Comparison of ENCODE assay signal across 22 cellular contexts in genomic region chr1:29767088-29767685, GRCh38.
DNase-seq lines count a peak whose midpoint lies in the region; ATAC-seq and TF ChIP-seq lines count a peak whose summit lies in the region.
"Had no signal": no experiment of that assay in that cellular context is flagged by ENCODE, and none has a peak within 500 bp of the region (broad histone marks: within the 10 kb centered on the region; RNA-seq: fewer than 3 reads in every experiment).

No MANE protein-coding gene starts in this region.

- intact Hi-C loops in activated CD4-positive, alpha-beta T cell treated with anti-CD3 and anti-CD28 coated beads, Interleukin-2, amount 10 ng/mL, durations not matched to agents 24 days and 14 days (cut with micrococcal nuclease) = no loop called here
- intact Hi-C loops in esophagus muscularis mucosa (cut with DNase I) = no loop called here
- intact Hi-C loops in sigmoid colon (cut with DNase I) = no loop called here

- no peaks in the 10 kb centered on the region for H3K27me3 ChIP-seq in SJSA1 (replicated peaks)
- peaks cover 0 to 40% (median 5%) of the 10 kb centered on the region in 4 donors for H3K27me3 ChIP-seq in esophagus muscularis mucosa
- peaks cover 0 to 17% (median 12%) of the 10 kb centered on the region in 3 donors for H3K27me3 ChIP-seq in sigmoid colon

- no peak for ATAC-seq in HG02678 (IDR thresholded peaks at IDR 0.05; ENCODE audit: unreplicated experiment)
- ATAC-seq: Panc1 had no signal

- H3K9me3 Mint-ChIP-seq in activated CD4-positive, alpha-beta T cell treated with anti-CD3 and anti-CD28 coated beads, Interleukin-2, amount 10 ng/mL, durations not matched to agents 24 days and 14 days = no peaks in the 10 kb centered on the region
- H3K9me3 Mint-ChIP-seq: CD8-positive, alpha-beta memory T cell had no signal

- peaks cover 24% of the 10 kb centered on the region for H3K27me3 Mint-ChIP-seq in activated CD4-positive, alpha-beta T cell treated with anti-CD3 and anti-CD28 coated beads, Interleukin-2, amount 10 ng/mL, durations not matched to agents 24 days and 14 days

- WGBS in esophagus muscularis mucosa = 69% methylated on average over 8 of the region's 27 CpGs
- 71 to 75% methylated on average over 27 of the region's 27 CpGs for WGBS in sigmoid colon, 2 donors

- H3K36me3 Mint-ChIP-seq in activated CD4-positive, alpha-beta T cell treated with anti-CD3 and anti-CD28 coated beads, Interleukin-2, amount 10 ng/mL, durations not matched to agents 24 days and 14 days (ENCODE audit: low read depth) = no peaks in the 10 kb centered on the region
- H3K36me3 Mint-ChIP-seq: CD8-positive, alpha-beta memory T cell had no signal

- no peaks in the 10 kb centered on the region for H3K4me1 Mint-ChIP-seq in activated CD4-positive, alpha-beta T cell treated with anti-CD3 and anti-CD28 coated beads, Interleukin-2, amount 10 ng/mL, durations not matched to agents 24 days and 14 days
- H3K4me1 Mint-ChIP-seq: CD8-positive, alpha-beta memory T cell had no signal

- no peak for TF ChIP-seq POLR2A in esophagus muscularis mucosa (IDR thresholded peaks at IDR 0.05; ENCODE audit: low read depth)
- no peak for TF ChIP-seq POLR2A in sigmoid colon (IDR thresholded peaks at IDR 0.05)

- no peaks in the 10 kb centered on the region for H3K9me3 ChIP-seq in SJSA1 (replicated peaks)
- H3K9me3 ChIP-seq in esophagus muscularis mucosa = peaks cover 0 to 11% (median 8%) of the 10 kb centered on the region in 4 donors
- H3K9me3 ChIP-seq in sigmoid colon = peaks cover 0 to 5% (median 0%) of the 10 kb centered on the region in 4 donors

- TF ChIP-seq EP300 in esophagus muscularis mucosa (IDR thresholded peaks at IDR 0.05) (no peak), sigmoid colon (IDR thresholded peaks at IDR 0.05) (no peak)

- H3K4me3 ChIP-seq in SJSA1 (no peak overlapping the region), esophagus muscularis mucosa (no peak overlapping the region), sigmoid colon (no peak overlapping the region)

- H3K4me1 ChIP-seq in SJSA1 (replicated peaks) (peaks cover 18% of the 10 kb centered on the region), esophagus muscularis mucosa (no peaks in the 10 kb centered on the region), sigmoid colon (no peaks in the 10 kb centered on the region)

- no peak overlapping the region for H3K27ac Mint-ChIP-seq in activated CD4-positive, alpha-beta T cell treated with anti-CD3 and anti-CD28 coated beads, Interleukin-2, amount 10 ng/mL, durations not matched to agents 24 days and 14 days
- H3K27ac Mint-ChIP-seq: CD8-positive, alpha-beta memory T cell had no signal

- H3K27ac ChIP-seq in SJSA1 = peak overlapping the region; percentile 48
- no peak overlapping the region for H3K27ac ChIP-seq in esophagus muscularis mucosa (replicated peaks in 1 of 4)
- no peak overlapping the region for H3K27ac ChIP-seq in sigmoid colon
- H3K27ac ChIP-seq: 22Rv1, C4-2B had no signal

- peak; percentile 27 for DNase-seq in activated CD4-positive, alpha-beta T cell treated with anti-CD3 and anti-CD28 coated beads, Interleukin-2, amount 10 ng/mL, durations not matched to agents 24 days and 14 days
- no peak for DNase-seq in activated CD4-positive, alpha-beta T cell treated with anti-CD3 and anti-CD28 coated beads, Interleukin-2, amount 50 U/mL, for 4 hours
- DNase-seq in SJSA1 (ENCODE audit: low read depth in 1 of 2, low spot score in 2 of 2) = peak in 1 of 2 experiments; percentile 46
- DNase-seq in esophagus muscularis mucosa (ENCODE audit: extremely low spot score) = peak; percentile 87
- DNase-seq in sigmoid colon = peak; percentile 30
- DNase-seq in GM19240 (ENCODE audit: insufficient read length, low spot score) = no peak
- DNase-seq in DMS79 treated with DMSO at 0.1 percent for 48 hours (lab: John Stamatoyannopoulos, UW) = no peak
- DNase-seq: ACHN; Calu3; CD8-positive, alpha-beta memory T cell; DMS153; Karpas-422; MV-4-11; NCI-H1105 treated with DMSO at 0.1 percent for 48 hours; NCI-H2029 treated with DMSO at 0.1 percent for 48 hours; NCI-H345; NCI-H774; NK-92 treated with Interleukin-12 subunit alpha and Interleukin-12 subunit beta, amount 100 ng/mL, for 24 hours had no signal

- H3K36me3 ChIP-seq in SJSA1 = no peaks in the 10 kb centered on the region
- H3K36me3 ChIP-seq in esophagus muscularis mucosa = no peaks in the 10 kb centered on the region
- H3K36me3 ChIP-seq in sigmoid colon = no peaks in the 10 kb centered on the region

- no peak overlapping the region for H3K4me3 Mint-ChIP-seq in activated CD4-positive, alpha-beta T cell treated with anti-CD3 and anti-CD28 coated beads, Interleukin-2, amount 10 ng/mL, durations not matched to agents 24 days and 14 days
- H3K4me3 Mint-ChIP-seq: CD8-positive, alpha-beta memory T cell had no signal

- TF ChIP-seq CTCF in esophagus muscularis mucosa (IDR thresholded peaks at IDR 0.05) = no peak
- no peak for TF ChIP-seq CTCF in sigmoid colon (IDR thresholded peaks at IDR 0.05)

Comparison
In these comparisons a context has a peak if more than half of its experiments do, and no peak if none do; other contexts are left out.
1. DNase-seq: peak in activated CD4-positive, alpha-beta T cell treated with anti-CD3 and anti-CD28 coated beads, Interleukin-2, amount 10 ng/mL, durations not matched to agents 24 days and 14 days (single experiment), esophagus muscularis mucosa (single experiment) and sigmoid colon (single experiment); none in activated CD4-positive, alpha-beta T cell treated with anti-CD3 and anti-CD28 coated beads, Interleukin-2, amount 50 U/mL, for 4 hours (0 of 2), GM19240 (single experiment) and DMS79 treated with DMSO at 0.1 percent for 48 hours (single experiment).